ENCODE assay signal across 25 cellular contexts in the genomic region with DNA sequence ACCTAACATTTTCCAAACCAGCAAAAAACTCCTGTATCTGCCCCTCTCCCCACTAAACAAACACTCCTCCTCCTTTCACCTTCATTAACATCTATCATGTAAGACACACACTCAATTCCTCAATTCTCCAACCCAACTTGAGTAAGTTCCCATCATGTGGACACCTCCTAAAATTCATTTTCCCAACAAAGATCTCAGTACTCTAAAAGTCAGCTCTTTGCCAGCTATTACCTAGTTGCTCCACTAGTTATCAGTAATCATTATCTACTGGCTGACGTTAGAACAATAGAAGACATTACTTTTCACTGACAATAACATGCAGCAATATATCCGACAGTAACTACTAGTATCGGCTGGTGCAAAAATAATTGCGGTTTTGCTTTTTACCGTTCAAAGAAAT. TPM values are rescaled to one million over a fixed set of nuclear protein-coding genes. Genes with fewer than 3 reads are reported as not detected.
DNase-seq lines count a peak whose midpoint lies in the region; ATAC-seq and TF ChIP-seq lines count a peak whose summit lies in the region.
"Had no signal": no experiment of that assay in that cellular context is flagged by ENCODE, and none has a peak within 500 bp of the region (broad histone marks: within the 10 kb centered on the region; RNA-seq: fewer than 3 reads in every experiment).

No MANE protein-coding gene starts in this region.

- CTCF ChIA-PET in WTC11 (lab: Charles Lee) = no interaction called here

- no peaks in the 10 kb centered on the region for H3K27me3 ChIP-seq in cardiac muscle cell
- H3K27me3 ChIP-seq: MG63, neural progenitor cell had no signal

- DNase-seq in cardiac muscle cell (ENCODE audit: low read depth in 1 of 2, low spot score in 1 of 2) = no peak
- DNase-seq in Right ventricle myocardium superior = no peak
- DNase-seq in WTC11 (ENCODE audit: low spot score) = no peak
- no peak for DNase-seq in glutamatergic neuron
- DNase-seq in type B pancreatic cell (ENCODE audit: extremely low spot score, unreplicated experiment) = no peak
- DNase-seq in NCI-H748 treated with DMSO at 0.1 percent for 48 hours (lab: John Stamatoyannopoulos, UW) = no peak
- no peak for DNase-seq in stimulated activated CD4-positive, alpha-beta T cell treated with anti-CD3 and anti-CD28 coated beads, Interleukin-2, amount 100 ng/mL, for 48 hours
- DNase-seq: activated CD4-positive, CD25-positive, alpha-beta regulatory T cell treated with anti-CD3 and anti-CD28 coated beads, Interleukin-2, amount 50 U/mL, for 72 hours; activated CD8-positive, alpha-beta memory T cell treated with anti-CD3 and anti-CD28 coated beads, Interleukin-2, amount 50 U/mL, for 4 hours; anterior cingulate cortex; islet precursor cell; left ventricle myocardium superior; MG63; NCI-H1417; NCI-H2107; NCI-H446; OCI-M1; right cardiac atrium; stimulated activated CD4-positive, alpha-beta T cell treated with anti-CD3 and anti-CD28 coated beads, Interleukin-4, amount 100 ng/mL, for 24 hours; stimulated activated naive CD4-positive, alpha-beta T cell treated with Interleukin-2 at 50 U/mL for 16 hours had no signal

- peaks cover 83% of the 10 kb centered on the region for H3K36me3 Mint-ChIP-seq in WTC11
- H3K36me3 Mint-ChIP-seq in glutamatergic neuron (ENCODE audit: unreplicated experiment) = no peaks in the 10 kb centered on the region
- H3K36me3 Mint-ChIP-seq in type B pancreatic cell = peaks cover 41% of the 10 kb centered on the region

- peak overlapping the region; percentile 50 for H3K27ac ChIP-seq in cardiac muscle cell
- H3K27ac ChIP-seq: C4-2B, neural progenitor cell had no signal

- H3K4me1 Mint-ChIP-seq in WTC11 (peaks cover 39% of the 10 kb centered on the region), glutamatergic neuron (ENCODE audit: low read depth, unreplicated experiment) (peaks cover 17% of the 10 kb centered on the region), type B pancreatic cell (ENCODE audit: unreplicated experiment) (peaks cover 7% of the 10 kb centered on the region)
- H3K4me1 Mint-ChIP-seq: neural progenitor cell had no signal

- peak overlapping the region; percentile 51 for H3K27ac Mint-ChIP-seq in WTC11
- H3K27ac Mint-ChIP-seq in glutamatergic neuron (ENCODE audit: unreplicated experiment) = peak overlapping the region; percentile 0
- peak overlapping the region; percentile 12 for H3K27ac Mint-ChIP-seq in type B pancreatic cell
- H3K27ac Mint-ChIP-seq: neural progenitor cell had no signal

- no peaks in the 10 kb centered on the region for H3K9me3 Mint-ChIP-seq in WTC11
- peaks cover 2% of the 10 kb centered on the region for H3K9me3 Mint-ChIP-seq in glutamatergic neuron (ENCODE audit: unreplicated experiment)
- H3K9me3 Mint-ChIP-seq in type B pancreatic cell = no peaks in the 10 kb centered on the region
- H3K9me3 Mint-ChIP-seq: IgD-negative memory B cell, neural progenitor cell had no signal

- H3K4me3 ChIP-seq in cardiac muscle cell = no peak overlapping the region
- H3K4me3 ChIP-seq: MG63, neural progenitor cell had no signal

- H3K4me3 Mint-ChIP-seq in WTC11 (no peak overlapping the region), glutamatergic neuron (ENCODE audit: unreplicated experiment) (no peak overlapping the region), type B pancreatic cell (no peak overlapping the region)
- H3K4me3 Mint-ChIP-seq: IgD-negative memory B cell, neural progenitor cell had no signal

- H3K27me3 Mint-ChIP-seq in WTC11 (ENCODE audit: low read depth) = no peaks in the 10 kb centered on the region
- H3K27me3 Mint-ChIP-seq in glutamatergic neuron (ENCODE audit: unreplicated experiment) = peaks cover 4% of the 10 kb centered on the region
- no peaks in the 10 kb centered on the region for H3K27me3 Mint-ChIP-seq in type B pancreatic cell
- H3K27me3 Mint-ChIP-seq: IgD-negative memory B cell had no signal

- POLR2A ChIA-PET in WTC11 (lab: Charles Lee) = interaction anchor here (0.6 kb wide), 1 partner anchor 48 kb away, joined by 7 read pairs; no protein-coding TSS in a partner anchor

- intact Hi-C loops in Right ventricle myocardium superior (cut with DNase I) = no loop called here

- TF ChIP-seq CTCF in cardiac muscle cell (IDR thresholded peaks at IDR 0.05; ENCODE audit: low read depth, low read length) (no peak), WTC11 (IDR thresholded peaks at IDR 0.05) (no peak), glutamatergic neuron (IDR thresholded peaks at IDR 0.05; ENCODE audit: partially characterized antibody, unreplicated experiment) (no peak), type B pancreatic cell (conservative IDR thresholded peaks at IDR 0.05) (no peak)

- H3K9me3 ChIP-seq in cardiac muscle cell (ENCODE audit: low read depth) = no peaks in the 10 kb centered on the region
- H3K9me3 ChIP-seq: MG63 had no signal

- H3K36me3 ChIP-seq in cardiac muscle cell = peaks cover 81% of the 10 kb centered on the region

- H3K4me1 ChIP-seq in cardiac muscle cell (ENCODE audit: low read depth) = no peaks in the 10 kb centered on the region
- H3K4me1 ChIP-seq: neural progenitor cell had no signal

- ATAC-seq in Right ventricle myocardium superior (ENCODE audit: poor library complexity) (no peak), WTC11 (no peak)
- ATAC-seq: HCT116, left ventricle myocardium superior, right cardiac atrium had no signal

TF ChIP-seq in WTC11, 78 proteins besides CTCF, POLR2A, EP300 and RAD21:
- TF ChIP-seq ZNF396 (CRISPR knock-in tag; IDR thresholded peaks at IDR 0.05; ENCODE audit: borderline replicate concordance) = no peak
- no peak for TF ChIP-seq KAT7 (CRISPR knock-in tag; IDR thresholded peaks at IDR 0.05; ENCODE audit: borderline replicate concordance)

RNA-seq across cellular contexts. Expression of a gene that starts 42.1 kb away (rescaled TPM):
- 564 and 928 TPM in 2 replicates for total RNA-seq in cardiac muscle cell
- 650 and 986 TPM in 2 replicates for polyA plus RNA-seq in cardiac muscle cell
- total RNA-seq in Right ventricle myocardium superior = 238 TPM
- 982 to 1,062 TPM (median 1,056 TPM) in 3 replicates for total RNA-seq in WTC11 (2021)
- total RNA-seq in glutamatergic neuron (ENCODE audit: unreplicated experiment) = 514 TPM
- 474 and 692 TPM in 2 replicates for total RNA-seq in type B pancreatic cell (ENCODE audit: low replicate concordance)

RNA-seq across cellular contexts. Expression of a gene that starts 52.7 kb away (rescaled TPM):
- 0.14 TPM in 1 of 2 replicates, not detected in the other for total RNA-seq in cardiac muscle cell
- polyA plus RNA-seq in cardiac muscle cell = 0.31 TPM in 1 of 2 replicates, not detected in the other
- total RNA-seq in Right ventricle myocardium superior = 0.27 TPM
- total RNA-seq in WTC11 (2021) = 0.41 to 0.71 TPM (median 0.50 TPM) in 3 replicates
- total RNA-seq in glutamatergic neuron (ENCODE audit: unreplicated experiment) = not detected
- 0.19 and 0.63 TPM in 2 replicates for total RNA-seq in type B pancreatic cell (ENCODE audit: low replicate concordance)
- total RNA-seq: G401 had no signal

Comparison
In these comparisons a context has a peak if more than half of its experiments do, and no peak if none do; other contexts are left out.
1. H3K27ac Mint-ChIP-seq: peak in every context shown above with its lines; median percentile 51 in WTC11; 12 in type B pancreatic cell; 0 in glutamatergic neuron.